9 cellular contexts compared by ENCODE assay signal in genomic region chr1:61084560-61084991, GRCh38. TPM values are rescaled to one million over a fixed set of nuclear protein-coding genes. Genes with fewer than 3 reads are reported as not detected.
DNase-seq lines count a peak whose midpoint lies in the region; ATAC-seq, FAIRE-seq and TF ChIP-seq lines count a peak whose summit lies in the region.
"Had no signal": no experiment of that assay in that cellular context is flagged by ENCODE, and none has a peak within 500 bp of the region (broad histone marks: within the 10 kb centered on the region; RNA-seq: fewer than 3 reads in every experiment).

No MANE protein-coding gene starts in this region.

- H3K27ac Mint-ChIP-seq in activated naive CD8-positive, alpha-beta T cell, result no peak overlapping the region
- no peak overlapping the region for H3K27ac Mint-ChIP-seq in activated naive CD8-positive, alpha-beta T cell treated with anti-CD3 and anti-CD28 coated beads for 36 hours

- no peaks in the 10 kb centered on the region for H3K27me3 Mint-ChIP-seq in activated naive CD8-positive, alpha-beta T cell
- peaks cover 20% of the 10 kb centered on the region for H3K27me3 Mint-ChIP-seq in activated naive CD8-positive, alpha-beta T cell treated with anti-CD3 and anti-CD28 coated beads for 36 hours

- no peak overlapping the region for H2AK5ac ChIP-seq in mesenchymal stem cell (ENCODE audit: low read length, severe bottlenecking)

- H2BK15ac ChIP-seq in mesenchymal stem cell (ENCODE audit: low read depth, poor library complexity, severe bottlenecking), result no peak overlapping the region

- TF ChIP-seq EP300 in upper lobe of left lung (IDR thresholded peaks at IDR 0.05), result no peak

- H3K27me3 ChIP-seq in breast epithelium (no peaks in the 10 kb centered on the region), mesenchymal stem cell (ENCODE audit: control insufficient read depth in 1 of 2, insufficient read depth in 1 of 2, low read length in 2 of 2) (no peaks in the 10 kb centered on the region), upper lobe of left lung (no peaks in the 10 kb centered on the region), H7 (ENCODE audit: control insufficient read depth, insufficient read depth, low read length) (peaks cover 48% of the 10 kb centered on the region)

- H3K27ac ChIP-seq in breast epithelium (peak overlapping the region; percentile 54 to 86), mesenchymal stem cell (ENCODE audit: low read length, poor library complexity, severe bottlenecking) (no peak overlapping the region), upper lobe of left lung (peak overlapping the region; percentile 85 to 97 (median 95))

- H3K4me3 ChIP-seq in breast epithelium (peak overlapping the region; percentile 91 to 98 (median 94)), mesenchymal stem cell (ENCODE audit: insufficient read depth in 1 of 2, low read depth in 1 of 2, low read length in 2 of 2) (peak overlapping the region in 1 of 2 experiments; percentile 90), upper lobe of left lung (peak overlapping the region in 3 of 4 donors; percentile 60 to 93 (median 78)), H7 (ENCODE audit: insufficient read depth, low read depth, low read length) (no peak overlapping the region)

- H4K8ac ChIP-seq in mesenchymal stem cell (ENCODE audit: low read length), result no peak overlapping the region

- H3K4me3 Mint-ChIP-seq in activated naive CD8-positive, alpha-beta T cell, result peak overlapping the region; percentile 91
- H3K4me3 Mint-ChIP-seq in activated naive CD8-positive, alpha-beta T cell treated with anti-CD3 and anti-CD28 coated beads for 36 hours, result no peak overlapping the region

- no peaks in the 10 kb centered on the region for H3K36me3 ChIP-seq in breast epithelium
- peaks cover 4 to 14% of the 10 kb centered on the region in 2 experiments for H3K36me3 ChIP-seq in mesenchymal stem cell (ENCODE audit: control insufficient read depth in 1 of 2, insufficient read depth in 2 of 2, low read depth in 1 of 2, low read length in 2 of 2)
- peaks cover 0 to 9% (median 7%) of the 10 kb centered on the region in 4 donors for H3K36me3 ChIP-seq in upper lobe of left lung
- H3K36me3 ChIP-seq in H7 (replicated peaks; ENCODE audit: control insufficient read depth, insufficient read depth, low read length), result no peaks in the 10 kb centered on the region

- DNase-seq in activated naive CD8-positive, alpha-beta T cell treated with anti-CD3 and anti-CD28 coated beads for 36 hours, result no peak
- DNase-seq in breast epithelium (ENCODE audit: low spot score in 2 of 2) (no peak), mesenchymal stem cell (no peak), upper lobe of left lung (no peak), H7 (no peak), urothelium cell line (ENCODE audit: low spot score) (no peak)
- DNase-seq: stimulated activated CD4-positive, alpha-beta T cell treated with anti-CD3 and anti-CD28 coated beads, Interleukin-2, amount 100 ng/mL, for 24 hours had no signal

- H3K4ac ChIP-seq in mesenchymal stem cell (ENCODE audit: low read depth in 1 of 2, low read length in 2 of 2), result no peak overlapping the region

- TF ChIP-seq POLR2A in breast epithelium (IDR thresholded peaks at IDR 0.05) (no peak), upper lobe of left lung (IDR thresholded peaks at IDR 0.05) (no peak)

- no peak overlapping the region for H2AFZ ChIP-seq in mesenchymal stem cell (ENCODE audit: low read depth, low read length)

- no peaks in the 10 kb centered on the region for H3K9me3 Mint-ChIP-seq in activated naive CD8-positive, alpha-beta T cell (ENCODE audit: low read depth)
- H3K9me3 Mint-ChIP-seq in activated naive CD8-positive, alpha-beta T cell treated with anti-CD3 and anti-CD28 coated beads for 36 hours, result no peaks in the 10 kb centered on the region

- H2BK120ac ChIP-seq in mesenchymal stem cell (ENCODE audit: low read depth, low read length), result no peak overlapping the region

- H3K23ac ChIP-seq in mesenchymal stem cell (ENCODE audit: low read length in 2 of 2), result no peak overlapping the region

- no peak overlapping the region for H3K4me2 ChIP-seq in mesenchymal stem cell (ENCODE audit: low read length, poor library complexity, severe bottlenecking)

- no peak overlapping the region for H2BK12ac ChIP-seq in mesenchymal stem cell (ENCODE audit: low read length in 2 of 2)

- TF ChIP-seq CTCF in breast epithelium (IDR thresholded peaks at IDR 0.05), result no peak
- no peak for TF ChIP-seq CTCF in upper lobe of left lung (IDR thresholded peaks at IDR 0.05)

- H4K91ac ChIP-seq in mesenchymal stem cell (ENCODE audit: low read length), result no peak overlapping the region

- WGBS in mesenchymal stem cell, result 94% methylated on average over 3 of the region's 5 CpGs
- 41 to 42% methylated on average over 5 of the region's 5 CpGs for WGBS in upper lobe of left lung, 2 donors

- no peaks in the 10 kb centered on the region for H3K9me3 ChIP-seq in breast epithelium
- H3K9me3 ChIP-seq in mesenchymal stem cell (ENCODE audit: control insufficient read depth, low read length), result no peaks in the 10 kb centered on the region
- no peaks in the 10 kb centered on the region for H3K9me3 ChIP-seq in upper lobe of left lung

- no peak overlapping the region for H3K14ac ChIP-seq in mesenchymal stem cell (ENCODE audit: low read length in 2 of 2)

- H2BK5ac ChIP-seq in mesenchymal stem cell (ENCODE audit: low read depth, low read length, poor library complexity, severe bottlenecking), result no peak overlapping the region

- H3K9ac ChIP-seq in mesenchymal stem cell (ENCODE audit: low read length), result peak overlapping the region; percentile 93

- H3K79me1 ChIP-seq in mesenchymal stem cell (replicated peaks; ENCODE audit: low read length, poor library complexity, severe bottlenecking), result peaks cover 9% of the 10 kb centered on the region

- H3K18ac ChIP-seq in mesenchymal stem cell (ENCODE audit: low read depth in 1 of 2, low read length in 2 of 2), result no peak overlapping the region

- H3K4me1 ChIP-seq in breast epithelium (peaks cover 0 to 3% of the 10 kb centered on the region in 2 donors), mesenchymal stem cell (ENCODE audit: control insufficient read depth, insufficient read depth, low read depth, low read length) (no peaks in the 10 kb centered on the region), upper lobe of left lung (peaks cover 25 to 44% (median 29%) of the 10 kb centered on the region in 4 donors)

- intact Hi-C loops in breast epithelium (cut with DNase I; ENCODE audit: low total_unique reads), result no loop called here

- H3K36me3 Mint-ChIP-seq in activated naive CD8-positive, alpha-beta T cell, result peaks cover 5% of the 10 kb centered on the region
- H3K36me3 Mint-ChIP-seq in activated naive CD8-positive, alpha-beta T cell treated with anti-CD3 and anti-CD28 coated beads for 36 hours, result peaks cover 2% of the 10 kb centered on the region

- no peak for FAIRE-seq in urothelium cell line (lab: Jason Lieb, UNC)

- H3K4me1 Mint-ChIP-seq in activated naive CD8-positive, alpha-beta T cell (ENCODE audit: low read depth), result peaks cover 27% of the 10 kb centered on the region
- H3K4me1 Mint-ChIP-seq in activated naive CD8-positive, alpha-beta T cell treated with anti-CD3 and anti-CD28 coated beads for 36 hours, result peaks cover 23% of the 10 kb centered on the region

- ATAC-seq in upper lobe of left lung (ENCODE audit: low FRiP score in 2 of 2) (no peak), HG02884 (IDR thresholded peaks at IDR 0.05; ENCODE audit: unreplicated experiment) (no peak)

RNA-seq across cellular contexts. Expression of gene NFIA, which starts 2.2 kb away (rescaled TPM):
- total RNA-seq in activated naive CD8-positive, alpha-beta T cell treated with anti-CD3 and anti-CD28 coated beads for 36 hours, result 1 to 10 TPM; 1.3 to 1.7 TPM
- total RNA-seq in breast epithelium (10 to 100 TPM; 54.9 to 87.5 (median 79.6) TPM), upper lobe of left lung (10 to 100 TPM; 33.5 to 94.3 (median 44.9) TPM)
- 5.0 TPM for polyA plus RNA-seq in mesenchymal stem cell (2013, experiment 1 of 2)
- polyA plus RNA-seq in mesenchymal stem cell (2013, experiment 2 of 2), result 4.9 TPM
- total RNA-seq in H7 (2014; rRNA removed; shearing (Covaris generic)), result 8.4 and 11.3 TPM in 2 replicates
